In genomic region chr9:125405938-125406811, GRCh38 we compare ENCODE assay signal across 15 cellular contexts.
DNase-seq lines count a peak whose midpoint lies in the region; ATAC-seq and TF ChIP-seq lines count a peak whose summit lies in the region.
"Had no signal": no experiment of that assay in that cellular context is flagged by ENCODE, and none has a peak within 500 bp of the region (broad histone marks: within the 10 kb centered on the region; RNA-seq: fewer than 3 reads in every experiment).

No MANE protein-coding gene starts in this region.

- H3K27ac Mint-ChIP-seq in activated CD4-positive, alpha-beta T cell treated with anti-CD3 and anti-CD28 coated beads, Interleukin-2, amount 10 ng/mL, durations not matched to agents 7 days and 5 days: no peak overlapping the region
- peak overlapping the region; percentile 23 for H3K27ac Mint-ChIP-seq in type B pancreatic cell
- no peak overlapping the region for H3K27ac Mint-ChIP-seq in activated CD8-positive, alpha-beta memory T cell treated with anti-CD3 and anti-CD28 coated beads, Interleukin-2, amount 10 ng/mL, durations not matched to agents 7 days and 5 days
- no peak overlapping the region for H3K27ac Mint-ChIP-seq in activated CD4-positive, alpha-beta T cell treated with anti-CD3 and anti-CD28 coated beads for 36 hours
- H3K27ac Mint-ChIP-seq: activated T-helper 1 cell treated with anti-CD3 and anti-CD28 coated beads, Interleukin-12 subunit alpha, Interleukin-12 subunit beta, Interleukin-2, Interleukin-4 antibody, amounts not matched to agents 30 ng/mL and 10 ng/mL and 1 ng/mL, durations not matched to agents 14 hours and 24 hours and 36 hours; WTC11 had no signal

- H3K4me3 ChIP-seq in Panc1 (ENCODE audit: low read depth in 2 of 2, low read length in 2 of 2) (no peak overlapping the region), epithelial cell of esophagus (ENCODE audit: low read length) (no peak overlapping the region)
- H3K4me3 ChIP-seq: transverse colon had no signal

- no TSS peak for BruUV-seq in Panc1 (replicated peaks; lab: Mats Ljungman, UMichigan)

- intact Hi-C loops in Panc1 (cut with micrococcal nuclease; ENCODE audit: unreplicated experiment): no loop called here
- intact Hi-C loops in activated CD4-positive, alpha-beta T cell treated with anti-CD3 and anti-CD28 coated beads for 36 hours (cut with DNase I, micrococcal nuclease): loop anchor here (5.0 to 10.0 kb wide), 5 partner anchors 151 to 1089 kb away; no protein-coding TSS in a partner anchor

- no peak for ATAC-seq in Panc1
- ATAC-seq in HG03521 (IDR thresholded peaks at IDR 0.05; ENCODE audit: unreplicated experiment): no peak
- no peak for ATAC-seq in activated CD8-positive, alpha-beta memory T cell treated with anti-CD3 and anti-CD28 coated beads, Interleukin-2, amount 10 ng/mL, durations not matched to agents 7 days and 5 days
- no peak for ATAC-seq in activated CD4-positive, alpha-beta T cell treated with anti-CD3 and anti-CD28 coated beads for 36 hours
- ATAC-seq: WTC11 had no signal

- peaks cover 8% of the 10 kb centered on the region; the same call in 1 of the 2 replicates for H3K4me1 ChIP-seq in Panc1 (ENCODE audit: control insufficient read depth, insufficient read depth, low read length)

- H3K9me3 Mint-ChIP-seq in activated CD4-positive, alpha-beta T cell treated with anti-CD3 and anti-CD28 coated beads, Interleukin-2, amount 10 ng/mL, durations not matched to agents 7 days and 5 days: no peaks in the 10 kb centered on the region
- H3K9me3 Mint-ChIP-seq in type B pancreatic cell: peaks cover 6% of the 10 kb centered on the region
- H3K9me3 Mint-ChIP-seq in activated CD8-positive, alpha-beta memory T cell treated with anti-CD3 and anti-CD28 coated beads, Interleukin-2, amount 10 ng/mL, durations not matched to agents 7 days and 5 days (ENCODE audit: low read depth): no peaks in the 10 kb centered on the region
- no peaks in the 10 kb centered on the region for H3K9me3 Mint-ChIP-seq in activated CD4-positive, alpha-beta T cell treated with anti-CD3 and anti-CD28 coated beads for 36 hours (ENCODE audit: low read depth)
- H3K9me3 Mint-ChIP-seq: activated T-helper 1 cell treated with anti-CD3 and anti-CD28 coated beads, Interleukin-12 subunit alpha, Interleukin-12 subunit beta, Interleukin-2, Interleukin-4 antibody, amounts not matched to agents 30 ng/mL and 10 ng/mL and 1 ng/mL, durations not matched to agents 14 hours and 24 hours and 36 hours had no signal

- no peaks in the 10 kb centered on the region for H3K36me3 Mint-ChIP-seq in activated CD4-positive, alpha-beta T cell treated with anti-CD3 and anti-CD28 coated beads, Interleukin-2, amount 10 ng/mL, durations not matched to agents 7 days and 5 days (ENCODE audit: low read depth)
- H3K36me3 Mint-ChIP-seq in type B pancreatic cell: no peaks in the 10 kb centered on the region
- H3K36me3 Mint-ChIP-seq in activated CD8-positive, alpha-beta memory T cell treated with anti-CD3 and anti-CD28 coated beads, Interleukin-2, amount 10 ng/mL, durations not matched to agents 7 days and 5 days: peaks cover 1% of the 10 kb centered on the region
- H3K36me3 Mint-ChIP-seq in activated CD4-positive, alpha-beta T cell treated with anti-CD3 and anti-CD28 coated beads for 36 hours (ENCODE audit: low read depth): peaks cover 2% of the 10 kb centered on the region
- H3K36me3 Mint-ChIP-seq: WTC11 had no signal

- H3K4me3 Mint-ChIP-seq in activated CD4-positive, alpha-beta T cell treated with anti-CD3 and anti-CD28 coated beads, Interleukin-2, amount 10 ng/mL, durations not matched to agents 7 days and 5 days: peak overlapping the region; percentile 16
- H3K4me3 Mint-ChIP-seq in type B pancreatic cell: peak overlapping the region; percentile 85
- H3K4me3 Mint-ChIP-seq in activated CD8-positive, alpha-beta memory T cell treated with anti-CD3 and anti-CD28 coated beads, Interleukin-2, amount 10 ng/mL, durations not matched to agents 7 days and 5 days: no peak overlapping the region
- H3K4me3 Mint-ChIP-seq in activated CD4-positive, alpha-beta T cell treated with anti-CD3 and anti-CD28 coated beads for 36 hours: no peak overlapping the region
- H3K4me3 Mint-ChIP-seq: activated T-helper 1 cell treated with anti-CD3 and anti-CD28 coated beads, Interleukin-12 subunit alpha, Interleukin-12 subunit beta, Interleukin-2, Interleukin-4 antibody, amounts not matched to agents 30 ng/mL and 10 ng/mL and 1 ng/mL, durations not matched to agents 14 hours and 24 hours and 36 hours had no signal

- H3K4me1 Mint-ChIP-seq in activated CD4-positive, alpha-beta T cell treated with anti-CD3 and anti-CD28 coated beads, Interleukin-2, amount 10 ng/mL, durations not matched to agents 7 days and 5 days: peaks cover 15% of the 10 kb centered on the region
- peaks cover 7% of the 10 kb centered on the region for H3K4me1 Mint-ChIP-seq in type B pancreatic cell (ENCODE audit: unreplicated experiment)
- peaks cover 12% of the 10 kb centered on the region for H3K4me1 Mint-ChIP-seq in activated CD8-positive, alpha-beta memory T cell treated with anti-CD3 and anti-CD28 coated beads, Interleukin-2, amount 10 ng/mL, durations not matched to agents 7 days and 5 days
- H3K4me1 Mint-ChIP-seq in activated CD4-positive, alpha-beta T cell treated with anti-CD3 and anti-CD28 coated beads for 36 hours: peaks cover 13% of the 10 kb centered on the region

- 0 out of 2 replicates have a peak overlapping the region, but pooled peaks have one; percentile 23 for H3K27ac ChIP-seq in Panc1 (ENCODE audit: low read length)
- H3K27ac ChIP-seq: transverse colon had no signal

- TF ChIP-seq CTCF in Panc1 (IDR thresholded peaks at IDR 0.05) (no peak), epithelial cell of esophagus (IDR thresholded peaks at IDR 0.05; ENCODE audit: insufficient read depth, low read depth, low read length, missing control alignments) (no peak), type B pancreatic cell (conservative IDR thresholded peaks at IDR 0.05) (no peak)

- no peaks in the 10 kb centered on the region for H3K9me3 ChIP-seq in Panc1 (ENCODE audit: control insufficient read depth, insufficient read depth, low read depth, low read length)
- H3K9me3 ChIP-seq: transverse colon had no signal

- H3K27me3 Mint-ChIP-seq in activated CD4-positive, alpha-beta T cell treated with anti-CD3 and anti-CD28 coated beads, Interleukin-2, amount 10 ng/mL, durations not matched to agents 7 days and 5 days: peaks cover 13% of the 10 kb centered on the region
- H3K27me3 Mint-ChIP-seq in type B pancreatic cell: peaks cover 17% of the 10 kb centered on the region
- H3K27me3 Mint-ChIP-seq in activated CD8-positive, alpha-beta memory T cell treated with anti-CD3 and anti-CD28 coated beads, Interleukin-2, amount 10 ng/mL, durations not matched to agents 7 days and 5 days: peaks cover 22% of the 10 kb centered on the region
- peaks cover 27% of the 10 kb centered on the region for H3K27me3 Mint-ChIP-seq in activated CD4-positive, alpha-beta T cell treated with anti-CD3 and anti-CD28 coated beads for 36 hours

- H3K27me3 ChIP-seq in Panc1 (ENCODE audit: control insufficient read depth, insufficient read depth, low read length): no peaks in the 10 kb centered on the region

- in situ Hi-C loops in Panc1 (cut with HindIII; ENCODE audit: low pct_unique_long_range_greater_than_20kb, low sequenced_read_pairs): no loop called here

- DNase-seq in activated CD4-positive, alpha-beta T cell treated with anti-CD3 and anti-CD28 coated beads, Interleukin-2, amount 10 ng/mL, durations not matched to agents 7 days and 5 days: no peak
- no peak for DNase-seq in activated CD4-positive, alpha-beta T cell treated with anti-CD3 and anti-CD28 coated beads for 1 hour
- no peak for DNase-seq in Panc1 (ENCODE audit: low read depth, low spot score)
- peak; percentile 83 for DNase-seq in epithelial cell of esophagus (ENCODE audit: low read depth)
- DNase-seq in type B pancreatic cell (ENCODE audit: extremely low spot score, unreplicated experiment): no peak
- DNase-seq in activated CD8-positive, alpha-beta memory T cell treated with anti-CD3 and anti-CD28 coated beads, Interleukin-2, amount 10 ng/mL, durations not matched to agents 7 days and 5 days: no peak
- DNase-seq in activated CD4-positive, alpha-beta T cell treated with anti-CD3 and anti-CD28 coated beads for 36 hours: no peak
- DNase-seq: hippocampal formation, NCI-H446, nucleus accumbens, SHP77 treated with DMSO at 0.1 percent for 48 hours, transverse colon had no signal

- POLR2A ChIA-PET in activated CD4-positive, alpha-beta T cell treated with anti-CD3 and anti-CD28 coated beads, Interleukin-2, amount 10 ng/mL, durations not matched to agents 7 days and 5 days (lab: Charles Lee): no interaction called here
- POLR2A ChIA-PET in Panc1 (lab: Charles Lee): no interaction called here
- POLR2A ChIA-PET in activated CD4-positive, alpha-beta T cell treated with anti-CD3 and anti-CD28 coated beads for 36 hours (lab: Charles Lee): interaction anchor here (0.6 kb wide), 1 partner anchor 991 kb away, joined by 3 read pairs; no protein-coding TSS in a partner anchor

- peaks cover 3% of the 10 kb centered on the region; the same call in 1 of the 2 replicates for H3K36me3 ChIP-seq in Panc1 (ENCODE audit: control insufficient read depth, insufficient read depth, low read length)
- H3K36me3 ChIP-seq: transverse colon had no signal

- CTCF ChIA-PET in activated CD4-positive, alpha-beta T cell treated with anti-CD3 and anti-CD28 coated beads, Interleukin-2, amount 10 ng/mL, durations not matched to agents 7 days and 5 days (lab: Charles Lee): no interaction called here
- CTCF ChIA-PET in Panc1 (lab: Charles Lee): interaction anchor here (0.6 kb wide), 1 partner anchor 171 kb away, joined by 6 read pairs; no protein-coding TSS in a partner anchor
- CTCF ChIA-PET in activated CD8-positive, alpha-beta memory T cell treated with anti-CD3 and anti-CD28 coated beads, Interleukin-2, amount 10 ng/mL, durations not matched to agents 7 days and 5 days (lab: Charles Lee): interaction anchor here (1.5 to 3.1 kb wide), 4 partner anchors 13 to 1085 kb away, joined by 3 to 14 read pairs (median 8); no protein-coding TSS in a partner anchor
- CTCF ChIA-PET in activated CD4-positive, alpha-beta T cell treated with anti-CD3 and anti-CD28 coated beads for 36 hours (lab: Charles Lee): interaction anchor here (0.9 to 2.2 kb wide), 3 partner anchors 157 to 1091 kb away, joined by 3 to 12 read pairs (median 5); no protein-coding TSS in a partner anchor

Comparison
In these comparisons a context has a peak if more than half of its experiments do, and no peak if none do; other contexts are left out.
1. H3K4me3 Mint-ChIP-seq: peak in activated CD4-positive, alpha-beta T cell treated with anti-CD3 and anti-CD28 coated beads, Interleukin-2, amount 10 ng/mL, durations not matched to agents 7 days and 5 days (single experiment) and type B pancreatic cell (single experiment); none in activated CD8-positive, alpha-beta memory T cell treated with anti-CD3 and anti-CD28 coated beads, Interleukin-2, amount 10 ng/mL, durations not matched to agents 7 days and 5 days (single experiment) and activated CD4-positive, alpha-beta T cell treated with anti-CD3 and anti-CD28 coated beads for 36 hours (single experiment).